ENCODE assay signal across 20 cellular contexts in the genomic region with DNA sequence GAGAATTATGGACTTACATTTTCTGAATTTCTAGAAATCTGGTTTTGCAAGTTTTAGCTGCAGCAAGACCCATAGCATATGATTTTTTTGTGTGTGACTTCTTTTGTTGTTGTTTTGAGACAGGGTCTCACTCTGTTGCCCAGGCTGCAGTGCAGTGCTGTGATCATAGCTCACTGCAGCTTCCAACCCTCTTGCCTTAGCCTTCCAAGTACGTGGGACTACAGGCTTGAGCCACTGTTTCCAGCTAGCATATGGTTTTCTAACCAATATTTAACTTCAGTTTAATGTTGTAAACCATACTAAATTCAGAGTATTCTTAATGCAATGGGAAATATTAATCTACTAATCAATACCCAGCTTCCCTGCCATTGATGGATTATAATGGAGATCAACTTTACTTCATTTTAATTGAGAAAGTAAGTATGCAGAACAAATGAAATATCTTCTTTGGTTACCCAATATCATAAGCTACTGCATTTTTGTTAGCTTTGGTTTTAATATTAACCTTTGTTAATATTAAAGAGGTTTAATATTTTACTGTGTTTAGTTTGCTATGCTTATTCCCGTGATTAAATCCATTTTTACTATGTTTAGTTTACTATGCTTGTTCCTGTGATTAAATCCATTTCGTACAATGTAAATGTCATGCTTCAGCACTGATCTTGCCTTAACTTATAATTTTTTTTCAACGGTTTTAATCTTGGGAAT.
DNase-seq lines count a peak whose midpoint lies in the region; ATAC-seq, FAIRE-seq and TF ChIP-seq lines count a peak whose summit lies in the region.
"Had no signal": no experiment of that assay in that cellular context is flagged by ENCODE, and none has a peak within 500 bp of the region (broad histone marks: within the 10 kb centered on the region; RNA-seq: fewer than 3 reads in every experiment).

No MANE protein-coding gene starts in this region.

- no peak for TF ChIP-seq RAD21 in A549 (conservative IDR thresholded peaks at IDR 0.05 in 1 of 2, IDR thresholded peaks at IDR 0.05 in 1 of 2)

- H3K79me2 ChIP-seq in PC-3 (ENCODE audit: low read length), result no peaks in the 10 kb centered on the region

- H2AFZ ChIP-seq in PC-3 (ENCODE audit: low read length), result no peak overlapping the region
- H2AFZ ChIP-seq: GM23338 had no signal

- TF ChIP-seq POLR2A in A549 (IDR thresholded peaks at IDR 0.05; ENCODE audit: low read length), result no peak

- H3K4me2 ChIP-seq in A549 (peak overlapping the region; percentile 50), PC-3 (ENCODE audit: low read length) (no peak overlapping the region)
- H3K4me2 ChIP-seq: GM23338 had no signal

- POLR2A ChIA-PET in A549 (lab: Yijun Ruan, JAX), result no interaction called here
- POLR2A ChIA-PET in PC-3 (lab: Charles Lee; ENCODE audit: unreplicated experiment), result no interaction called here

- CTCF ChIA-PET in A549 (lab: Yijun Ruan, JAX) (no interaction called here), PC-3 (lab: Charles Lee) (no interaction called here)

- intact Hi-C loops in PC-3 (cut with micrococcal nuclease) (no loop called here), kidney (cut with DNase I) (no loop called here), pancreas (cut with DNase I) (no loop called here)

- TF ChIP-seq CTCF in A549 (IDR thresholded peaks at IDR 0.05), result no peak
- no peak for TF ChIP-seq CTCF in PC-3 (conservative IDR thresholded peaks at IDR 0.05; ENCODE audit: low read depth, low read length)
- TF ChIP-seq CTCF in kidney (IDR thresholded peaks at IDR 0.05; ENCODE audit: borderline replicate concordance, extremely low read depth, insufficient read depth), result no peak
- TF ChIP-seq CTCF in pancreas (IDR thresholded peaks at IDR 0.05), result no peak

- peak; percentile 13 for FAIRE-seq in A549 (lab: Jason Lieb, UNC)
- no peak for FAIRE-seq in kidney (lab: Jason Lieb, UNC)
- no peak for FAIRE-seq in pancreas (lab: Jason Lieb, UNC)
- FAIRE-seq: D721Med, G401.6, GM12891, H54, HTR-8/SVneo had no signal

- H4K20me1 ChIP-seq in PC-3 (ENCODE audit: low read length), result no peaks in the 10 kb centered on the region

- H3K36me3 ChIP-seq in PC-3 (ENCODE audit: low read depth, low read length), result no peaks in the 10 kb centered on the region
- no peaks in the 10 kb centered on the region for H3K36me3 ChIP-seq in kidney (ENCODE audit: control insufficient read depth in 1 of 2, insufficient read depth in 2 of 2, low read length in 2 of 2)
- no peaks in the 10 kb centered on the region for H3K36me3 ChIP-seq in pancreas

- peak in 1 of 2 experiments; percentile 49; a peak in 1 of 6 replicates for ATAC-seq in A549
- ATAC-seq in PC-3, result peak; percentile 49; the same call in 1 of the 2 replicates
- ATAC-seq in pancreas, result peak; percentile 35 to 82 (median 62)
- ATAC-seq: GM23338 had no signal

- no peaks in the 10 kb centered on the region for H3F3A ChIP-seq in PC-3 (ENCODE audit: low read length, unreplicated experiment)

- H3K9ac ChIP-seq in PC-3 (ENCODE audit: low read length) (no peak overlapping the region), kidney (ENCODE audit: low read length in 2 of 2) (no peak overlapping the region)

- H3K27me3 ChIP-seq in PC-3 (ENCODE audit: low read length), result no peaks in the 10 kb centered on the region
- no peaks in the 10 kb centered on the region for H3K27me3 ChIP-seq in pancreas

- H3K4me3 ChIP-seq in A549, result no peak overlapping the region
- H3K4me3 ChIP-seq in PC-3 (ENCODE audit: low read length), result no peak overlapping the region
- peak overlapping the region; percentile 4 to 29 for H3K4me3 ChIP-seq in kidney (ENCODE audit: low read length in 2 of 2)
- H3K4me3 ChIP-seq in pancreas, result peak overlapping the region in 1 of 4 donors; percentile 6
- H3K4me3 ChIP-seq: GM23338 had no signal

- H3K4me1 ChIP-seq in A549, result peaks cover 13% of the 10 kb centered on the region; the same call in 2 of the 3 replicates
- no peaks in the 10 kb centered on the region for H3K4me1 ChIP-seq in PC-3 (ENCODE audit: insufficient read depth, low read length)
- no peaks in the 10 kb centered on the region for H3K4me1 ChIP-seq in kidney (ENCODE audit: control insufficient read depth in 1 of 2, insufficient read depth in 1 of 2, low read depth in 1 of 2, low read length in 2 of 2)
- H3K4me1 ChIP-seq in pancreas, result peaks cover 0 to 6% (median 3%) of the 10 kb centered on the region in 3 donors
- H3K4me1 ChIP-seq: Caco-2 had no signal

- no peak for TF ChIP-seq EP300 in A549 (IDR thresholded peaks at IDR 0.05)

- no peaks in the 10 kb centered on the region for H3K9me2 ChIP-seq in PC-3 (replicated peaks; ENCODE audit: low read length)

- no TSS peak for BruUV-seq in PC-3 (replicated peaks; lab: Mats Ljungman, UMichigan)

- 2% methylated on average over 4 of the region's 4 CpGs for WGBS in A549 (ENCODE audit: missing lambda C conversion rate)
- WGBS in pancreas, 2 donors, result 9 to 11% methylated on average over 4 of the region's 4 CpGs

- H3K9me3 ChIP-seq in A549, result no peaks in the 10 kb centered on the region
- no peaks in the 10 kb centered on the region for H3K9me3 ChIP-seq in PC-3 (ENCODE audit: low read length)
- peaks cover 0 to 3% of the 10 kb centered on the region in 2 donors for H3K9me3 ChIP-seq in kidney (ENCODE audit: control insufficient read depth in 1 of 2, low read length in 2 of 2)
- H3K9me3 ChIP-seq in pancreas, result no peaks in the 10 kb centered on the region
- H3K9me3 ChIP-seq: Caco-2 had no signal

- DNase-seq in A549 (ENCODE audit: low read depth in 1 of 2, low spot score in 1 of 2), result no peak
- DNase-seq in PC-3, result no peak
- no peak for DNase-seq in kidney
- DNase-seq in pancreas, result no peak
- DNase-seq in GM19240 (ENCODE audit: insufficient read length, low spot score), result no peak
- DNase-seq in NCI-H748 treated with DMSO at 0.1 percent for 48 hours (lab: John Stamatoyannopoulos, UW), result no peak
- no peak for DNase-seq in activated CD8-positive, alpha-beta memory T cell treated with anti-CD3 and anti-CD28 coated beads, Interleukin-2, amount 50 U/mL, for 4 hours
- DNase-seq in Kasumi-1 (lab: John Stamatoyannopoulos, UW), result no peak
- DNase-seq: AML-193; Caco-2; CD4-positive, alpha-beta T cell; HCEC 1CT had no signal

- H3K27ac ChIP-seq in A549 (no peak overlapping the region), PC-3 (ENCODE audit: low read length) (no peak overlapping the region), kidney (ENCODE audit: low read depth in 2 of 2, low read length in 2 of 2) (no peak overlapping the region), pancreas (no peak overlapping the region)
- H3K27ac ChIP-seq: C4-2B, HL-60 had no signal

TF ChIP-seq in A549, 52 proteins besides CTCF, POLR2A, EP300 and RAD21:
- TF ChIP-seq JUN (IDR thresholded peaks at IDR 0.05), result no peak
- TF ChIP-seq BHLHE40 (IDR thresholded peaks at IDR 0.05; ENCODE audit: low read depth, low read length), result no peak
- TF ChIP-seq RARB (CRISPR knock-in tag; IDR thresholded peaks at IDR 0.05), result no peak
- no peak for TF ChIP-seq NFE2L2 (conservative IDR thresholded peaks at IDR 0.05; ENCODE audit: low read length)
- TF ChIP-seq, protein P1, sequence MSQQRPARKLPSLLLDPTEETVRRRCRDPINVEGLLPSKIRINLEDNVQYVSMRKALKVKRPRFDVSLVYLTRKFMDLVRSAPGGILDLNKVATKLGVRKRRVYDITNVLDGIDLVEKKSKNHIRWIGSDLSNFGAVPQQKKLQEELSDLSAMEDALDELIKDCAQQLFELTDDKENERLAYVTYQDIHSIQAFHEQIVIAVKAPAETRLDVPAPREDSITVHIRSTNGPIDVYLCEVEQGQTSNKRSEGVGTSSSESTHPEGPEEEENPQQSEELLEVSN (IDR thresholded peaks at IDR 0.05; ENCODE audit: borderline replicate concordance, low read depth), result no peak
- no peak for TF ChIP-seq POLR2AphosphoS2 (conservative IDR thresholded peaks at IDR 0.05; ENCODE audit: low read length)
- no peak for TF ChIP-seq KDM5A (IDR thresholded peaks at IDR 0.05)
- TF ChIP-seq USF2 (IDR thresholded peaks at IDR 0.05), result no peak
- no peak for TF ChIP-seq RFX5 (IDR thresholded peaks at IDR 0.05)
- TF ChIP-seq, protein P2, sequence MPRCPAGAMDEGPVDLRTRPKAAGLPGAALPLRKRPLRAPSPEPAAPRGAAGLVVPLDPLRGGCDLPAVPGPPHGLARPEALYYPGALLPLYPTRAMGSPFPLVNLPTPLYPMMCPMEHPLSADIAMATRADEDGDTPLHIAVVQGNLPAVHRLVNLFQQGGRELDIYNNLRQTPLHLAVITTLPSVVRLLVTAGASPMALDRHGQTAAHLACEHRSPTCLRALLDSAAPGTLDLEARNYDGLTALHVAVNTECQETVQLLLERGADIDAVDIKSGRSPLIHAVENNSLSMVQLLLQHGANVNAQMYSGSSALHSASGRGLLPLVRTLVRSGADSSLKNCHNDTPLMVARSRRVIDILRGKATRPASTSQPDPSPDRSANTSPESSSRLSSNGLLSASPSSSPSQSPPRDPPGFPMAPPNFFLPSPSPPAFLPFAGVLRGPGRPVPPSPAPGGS (IDR thresholded peaks at IDR 0.05), result no peak
- TF ChIP-seq ESRRA (IDR thresholded peaks at IDR 0.05; ENCODE audit: borderline replicate concordance, low read length), result no peak
- TF ChIP-seq HOXB5 (CRISPR knock-in tag; IDR thresholded peaks at IDR 0.05), result no peak

Comparison
In these comparisons a context has a peak if more than half of its experiments do, and no peak if none do; other contexts are left out.
1. H3K4me3 ChIP-seq: peak in kidney (2 of 2); none in A549 (single experiment) and PC-3 (single experiment).